12 cellular contexts compared by ENCODE assay signal in the genomic region with DNA sequence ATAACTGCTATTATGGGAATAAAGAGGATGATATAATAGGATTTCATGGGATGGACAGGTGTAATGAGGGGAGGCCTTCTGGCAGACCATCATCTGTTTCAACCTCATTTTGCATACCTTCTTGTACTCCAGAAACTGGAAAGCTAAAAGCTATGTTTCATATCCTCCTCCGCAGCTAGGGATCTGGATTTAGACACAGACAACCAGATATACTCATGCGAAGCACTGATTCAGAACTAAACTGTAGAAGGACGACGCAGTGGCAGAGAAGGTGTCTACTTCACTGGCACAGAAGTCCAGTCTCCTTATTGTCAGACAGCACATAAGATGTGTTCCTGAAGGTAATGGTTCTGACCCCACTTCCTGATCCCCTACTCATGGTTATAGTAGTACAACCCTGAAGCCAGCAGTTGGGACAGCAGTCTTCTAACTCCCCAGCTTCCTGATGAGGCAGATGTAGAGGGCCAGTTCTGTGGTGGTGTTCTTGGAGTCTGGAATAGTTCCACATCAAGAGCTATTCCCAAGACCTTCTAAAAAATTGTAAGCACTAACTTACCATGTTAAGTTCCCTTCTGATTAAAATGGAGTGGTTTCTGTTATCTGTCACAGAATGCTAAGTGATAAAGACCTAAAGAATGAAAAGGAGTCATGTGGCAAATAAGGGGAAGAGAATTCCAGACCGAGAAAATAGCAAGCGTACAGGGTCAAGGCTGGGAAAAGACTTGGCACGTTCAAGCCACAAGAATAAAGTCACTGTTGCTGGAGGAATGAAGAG.
DNase-seq lines count a peak whose midpoint lies in the region; ATAC-seq, FAIRE-seq and TF ChIP-seq lines count a peak whose summit lies in the region.
"Had no signal": no experiment of that assay in that cellular context is flagged by ENCODE, and none has a peak within 500 bp of the region (broad histone marks: within the 10 kb centered on the region; RNA-seq: fewer than 3 reads in every experiment).

No MANE protein-coding gene starts in this region.

- H3K4me2 ChIP-seq in endothelial cell of umbilical vein (ENCODE audit: insufficient read depth, low read length) = no peak overlapping the region

- no peak overlapping the region for H3K27ac ChIP-seq in endothelial cell of umbilical vein (ENCODE audit: insufficient read depth, low read depth, low read length)

- peaks cover 21% of the 10 kb centered on the region for H3K4me1 ChIP-seq in endothelial cell of umbilical vein (ENCODE audit: control insufficient read depth, extremely low read depth, insufficient read depth, low read length)

- no peak for FAIRE-seq in endothelial cell of umbilical vein (lab: Jason Lieb, UNC)

- dilution Hi-C loops in endothelial cell of umbilical vein (cut with MboI; ENCODE audit: extremely low pct_ligation_motif_present, low sequenced_read_pairs) = no loop called here

- H3K36me3 ChIP-seq in endothelial cell of umbilical vein (ENCODE audit: control insufficient read depth in 2 of 2, extremely low read depth in 1 of 2, insufficient read depth in 2 of 2, low read length in 2 of 2) = no peaks in the 10 kb centered on the region

- TF ChIP-seq CTCF in endothelial cell of umbilical vein (IDR thresholded peaks at IDR 0.05; ENCODE audit: extremely low read depth in 1 of 2, insufficient read depth in 1 of 2, low read depth in 1 of 2, low read length in 2 of 2) = no peak

- no peak overlapping the region for H3K4me3 Mint-ChIP-seq in activated T-helper 2 cell treated with anti-CD3 and anti-CD28 coated beads, Interferon-gamma antibody, Interleukin-2, Interleukin-4, amounts not matched to agents 10 μg/mL and 5 μg/mL and 100 μg/mL, durations not matched to agents 14 hours and 24 hours and 36 hours (ENCODE audit: low read depth)

- POLR2A ChIA-PET in endothelial cell of umbilical vein (lab: Charles Lee) = no interaction called here

- no peak overlapping the region for H2AFZ ChIP-seq in endothelial cell of umbilical vein (ENCODE audit: low read depth, low read length)

- H3K36me3 Mint-ChIP-seq in activated T-helper 2 cell treated with anti-CD3 and anti-CD28 coated beads, Interferon-gamma antibody, Interleukin-2, Interleukin-4, amounts not matched to agents 10 μg/mL and 5 μg/mL and 100 μg/mL, durations not matched to agents 14 hours and 24 hours and 36 hours (ENCODE audit: low read depth) = no peaks in the 10 kb centered on the region

- no peaks in the 10 kb centered on the region for H3K9me3 ChIP-seq in endothelial cell of umbilical vein (replicated peaks; ENCODE audit: control insufficient read depth, insufficient read depth, low read length)

- no peaks in the 10 kb centered on the region for H3K79me2 ChIP-seq in endothelial cell of umbilical vein (ENCODE audit: control insufficient read depth, insufficient read depth, low read length)

- H3K9ac ChIP-seq in endothelial cell of umbilical vein (replicated peaks; ENCODE audit: extremely low read depth, insufficient read depth, low read length) = no peak overlapping the region

- intact Hi-C loops in endothelial cell of umbilical vein (cut with micrococcal nuclease) = loop anchor here (10.0 kb wide), 1 partner anchor 1348 kb away; no protein-coding TSS in a partner anchor
- intact Hi-C loops in activated T-helper 2 cell treated with anti-CD3 and anti-CD28 coated beads, Interferon-gamma antibody, Interleukin-2, Interleukin-4, amounts not matched to agents 10 μg/mL and 5 μg/mL and 100 μg/mL, durations not matched to agents 14 hours and 24 hours and 36 hours (cut with micrococcal nuclease) = no loop called here

- peaks cover 21% of the 10 kb centered on the region for H3K27me3 Mint-ChIP-seq in activated T-helper 2 cell treated with anti-CD3 and anti-CD28 coated beads, Interferon-gamma antibody, Interleukin-2, Interleukin-4, amounts not matched to agents 10 μg/mL and 5 μg/mL and 100 μg/mL, durations not matched to agents 14 hours and 24 hours and 36 hours (ENCODE audit: low read depth)

- no peak for TF ChIP-seq POLR2A in endothelial cell of umbilical vein (IDR thresholded peaks at IDR 0.05; ENCODE audit: low read depth, low read length)

- ATAC-seq in GM18498 (IDR thresholded peaks at IDR 0.05; ENCODE audit: unreplicated experiment) (peak; percentile 56), GM21723 (IDR thresholded peaks at IDR 0.05; ENCODE audit: unreplicated experiment) (peak; percentile 60), HG03457 (IDR thresholded peaks at IDR 0.05; ENCODE audit: unreplicated experiment) (peak; percentile 42)

- H3K27me3 ChIP-seq in endothelial cell of umbilical vein (ENCODE audit: control insufficient read depth in 2 of 2, insufficient read depth in 2 of 2, low read length in 2 of 2) = no peaks in the 10 kb centered on the region
- H3K27me3 ChIP-seq: dorsolateral prefrontal cortex had no signal

- no peaks in the 10 kb centered on the region for H3K9me3 Mint-ChIP-seq in activated T-helper 2 cell treated with anti-CD3 and anti-CD28 coated beads, Interferon-gamma antibody, Interleukin-2, Interleukin-4, amounts not matched to agents 10 μg/mL and 5 μg/mL and 100 μg/mL, durations not matched to agents 14 hours and 24 hours and 36 hours

- H4K20me1 ChIP-seq in endothelial cell of umbilical vein (replicated peaks; ENCODE audit: control insufficient read depth, extremely low read depth, insufficient read depth, low read length) = no peaks in the 10 kb centered on the region

- CTCF ChIA-PET in endothelial cell of umbilical vein (lab: Charles Lee) = no interaction called here

- no peak overlapping the region for H3K27ac Mint-ChIP-seq in activated T-helper 2 cell treated with anti-CD3 and anti-CD28 coated beads, Interferon-gamma antibody, Interleukin-2, Interleukin-4, amounts not matched to agents 10 μg/mL and 5 μg/mL and 100 μg/mL, durations not matched to agents 14 hours and 24 hours and 36 hours

- no peak overlapping the region for H3K4me3 ChIP-seq in endothelial cell of umbilical vein (replicated peaks in 1 of 3; ENCODE audit: insufficient read depth in 1 of 3, low read depth in 1 of 3, low read length in 3 of 3)
- H3K4me3 ChIP-seq: dorsolateral prefrontal cortex had no signal

- H3K9me1 ChIP-seq in endothelial cell of umbilical vein (replicated peaks; ENCODE audit: control insufficient read depth, extremely low read depth, insufficient read depth, low read length) = no peaks in the 10 kb centered on the region

- peaks cover 17% of the 10 kb centered on the region for H3K4me1 Mint-ChIP-seq in activated T-helper 2 cell treated with anti-CD3 and anti-CD28 coated beads, Interferon-gamma antibody, Interleukin-2, Interleukin-4, amounts not matched to agents 10 μg/mL and 5 μg/mL and 100 μg/mL, durations not matched to agents 14 hours and 24 hours and 36 hours (ENCODE audit: low read depth)

- BruUV-seq in endothelial cell of umbilical vein (replicated peaks; lab: Mats Ljungman, UMichigan) = no TSS peak

- DNase-seq in endothelial cell of umbilical vein (ENCODE audit: low read depth, low spot score) = peak; percentile 2
- DNase-seq in activated T-helper 2 cell treated with anti-CD3 and anti-CD28 coated beads, Interferon-gamma antibody, Interleukin-2, Interleukin-4, amounts not matched to agents 10 μg/mL and 5 μg/mL and 100 μg/mL, durations not matched to agents 14 hours and 24 hours and 36 hours (ENCODE audit: low spot score) = no peak
- no peak for DNase-seq in DMS153 (lab: John Stamatoyannopoulos, UW)
- no peak for DNase-seq in NAMALWA (ENCODE audit: low spot score)
- DNase-seq in inferior parietal cortex (ENCODE audit: extremely low spot score) = no peak
- DNase-seq: activated CD4-positive, alpha-beta T cell treated with anti-CD3 and anti-CD28 coated beads for 48 hours; midbrain; NCI-H1105 had no signal

TF ChIP-seq in endothelial cell of umbilical vein, 7 proteins besides CTCF, POLR2A, EP300 and RAD21:
- TF ChIP-seq FOS (IDR thresholded peaks at IDR 0.05; ENCODE audit: borderline replicate concordance, insufficient read depth, low read length) (no peak), MYC (IDR thresholded peaks at IDR 0.05; ENCODE audit: low read depth, low read length) (no peak), GATA2 (IDR thresholded peaks at IDR 0.05; ENCODE audit: insufficient read depth, insufficient read length, low read depth, low read length) (no peak), POLR2AphosphoS5 (IDR thresholded peaks at IDR 0.05; ENCODE audit: insufficient read depth, low read depth, low read length) (no peak), EZH2 (IDR thresholded peaks at IDR 0.05; ENCODE audit: borderline replicate concordance, low read depth, low read length, severe bottlenecking) (no peak), JUN (IDR thresholded peaks at IDR 0.05; ENCODE audit: borderline replicate concordance, insufficient read depth, insufficient read length, low read depth) (no peak)
- TF ChIP-seq, protein P1, sequence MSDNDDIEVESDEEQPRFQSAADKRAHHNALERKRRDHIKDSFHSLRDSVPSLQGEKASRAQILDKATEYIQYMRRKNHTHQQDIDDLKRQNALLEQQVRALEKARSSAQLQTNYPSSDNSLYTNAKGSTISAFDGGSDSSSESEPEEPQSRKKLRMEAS (IDR thresholded peaks at IDR 0.05; ENCODE audit: insufficient read depth, insufficient read length) = no peak
TF ChIP-seq in endothelial cell of umbilical vein: peak in this region for 0.
